In genomic region chr11:832529-833113, GRCh38 we compare ENCODE assay signal across 1 cellular context.
TF ChIP-seq lines count a peak whose summit lies in the region.

TSS of gene CD151 (plus strand) at chr11:832952. CDS start at chr11:836070, 3,118 bp downstream.

TF ChIP-seq in endothelial cell of umbilical vein, 7 proteins besides CTCF, POLR2A, EP300 and RAD21 (continued from another document):
- TF ChIP-seq MAX (IDR thresholded peaks at IDR 0.05; ENCODE audit: insufficient read depth, insufficient read length) (no peak), MYC (IDR thresholded peaks at IDR 0.05; ENCODE audit: low read depth, low read length) (no peak), FOS (IDR thresholded peaks at IDR 0.05; ENCODE audit: borderline replicate concordance, insufficient read depth, low read length) (no peak), EZH2 (IDR thresholded peaks at IDR 0.05; ENCODE audit: borderline replicate concordance, low read depth, low read length, severe bottlenecking) (no peak)
